8 cellular contexts compared by ENCODE assay signal in the genomic region with DNA sequence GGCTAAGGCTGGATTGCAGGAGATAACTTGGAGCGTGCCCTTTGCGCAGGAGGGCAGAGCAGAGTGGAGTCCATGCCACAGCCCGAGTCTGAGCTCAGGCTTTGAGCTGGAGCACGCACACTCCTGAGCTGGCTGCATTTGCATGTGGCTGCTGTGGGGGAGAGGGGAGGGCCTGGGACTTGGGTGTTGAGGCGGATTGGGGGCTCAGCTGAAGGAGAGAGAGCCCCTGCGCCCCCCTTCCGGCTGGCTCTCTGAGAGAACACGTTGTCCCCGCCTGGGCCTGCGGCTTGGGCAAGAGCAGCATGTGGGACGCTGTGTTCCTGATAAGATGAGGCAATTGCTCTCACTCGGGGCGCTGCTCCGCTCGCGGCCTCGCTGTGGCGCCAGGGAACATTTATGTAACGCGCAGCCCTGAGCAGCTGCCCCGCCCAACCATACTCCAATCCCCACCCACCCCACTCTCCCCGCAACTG. TPM values are rescaled to one million over a fixed set of nuclear protein-coding genes. Genes with fewer than 3 reads are reported as not detected.
DNase-seq lines count a peak whose midpoint lies in the region; ATAC-seq and TF ChIP-seq lines count a peak whose summit lies in the region.

No MANE protein-coding gene starts in this region.

- H3K4me3 ChIP-seq in DOHH2 (ENCODE audit: low read length) (peak overlapping the region; percentile 75), HCT116 (replicated peaks in 1 of 2; ENCODE audit: low read depth in 1 of 2, low read length in 2 of 2) (no peak overlapping the region), esophagus muscularis mucosa (peak overlapping the region; percentile 48 to 56 (median 53))

- no peak for DNase-seq in HCT116 (ENCODE audit: low read depth, low spot score)
- DNase-seq in NCI-H69 (lab: John Stamatoyannopoulos, UW): peak; percentile 88
- peak; percentile 75 for DNase-seq in activated T-cell treated with anti-CD3 and anti-CD28 coated beads, Interleukin-2, amount 50 U/mL, for 4 hours
- peak; percentile 99 for DNase-seq in esophagus muscularis mucosa (ENCODE audit: extremely low spot score)
- DNase-seq in natural killer cell treated with Interleukin-12 subunit alpha and Interleukin-12 subunit beta and Interleukin-15 and Interleukin-18, amount 100 ng/mL, for 72 hours (ENCODE audit: low spot score): peak; percentile 86
- DNase-seq in stimulated activated naive CD4-positive, alpha-beta T cell (lab: John Stamatoyannopoulos, UW): peak; percentile 60 to 79 (median 69)
- no peak for DNase-seq in NCI-H446 (lab: John Stamatoyannopoulos, UW)

- H3K4me3 Mint-ChIP-seq in activated T-cell treated with anti-CD3 and anti-CD28 coated beads, Interleukin-2, amount 50 U/mL, for 4 hours: peak overlapping the region; percentile 76
- H3K4me3 Mint-ChIP-seq in natural killer cell treated with Interleukin-12 subunit alpha and Interleukin-12 subunit beta and Interleukin-15 and Interleukin-18, amount 100 ng/mL, for 72 hours: peak overlapping the region; percentile 89

- H3K4me1 ChIP-seq in DOHH2 (ENCODE audit: control insufficient read depth, low read length) (peaks cover 90% of the 10 kb centered on the region), HCT116 (ENCODE audit: control insufficient read depth in 1 of 2, insufficient read depth in 2 of 2, low read length in 2 of 2) (peaks cover 3 to 7% of the 10 kb centered on the region in 2 experiments; a peak in 2 of 4 replicates), esophagus muscularis mucosa (peaks cover 83 to 94% (median 92%) of the 10 kb centered on the region in 4 donors)

- no peak for TF ChIP-seq RAD21 in HCT116 (IDR thresholded peaks at IDR 0.05; ENCODE audit: low read depth)

- peak; percentile 57 for TF ChIP-seq CTCF in DOHH2 (IDR thresholded peaks at IDR 0.05; ENCODE audit: low read depth, low read length, poor library complexity, severe bottlenecking)
- TF ChIP-seq CTCF in HCT116 (IDR thresholded peaks at IDR 0.05 in 2 of 3, conservative IDR thresholded peaks at IDR 0.05 in 1 of 3; ENCODE audit: borderline replicate concordance in 1 of 3, insufficient read depth in 1 of 3, low read depth in 2 of 3, low read length in 2 of 3): no peak
- peak in 2 of 3 experiments; percentile 44 to 56 for TF ChIP-seq CTCF in esophagus muscularis mucosa (IDR thresholded peaks at IDR 0.05)

- no peak overlapping the region for H3K9ac ChIP-seq in HCT116 (ENCODE audit: low read length)

- 18% methylated on average over 18 of the region's 22 CpGs for WGBS in esophagus muscularis mucosa

- H3K9me2 ChIP-seq in DOHH2 (replicated peaks; ENCODE audit: control insufficient read depth, low read length) (no peaks in the 10 kb centered on the region), HCT116 (ENCODE audit: insufficient read depth) (no peaks in the 10 kb centered on the region)

- H3K36me3 ChIP-seq in DOHH2 (ENCODE audit: control insufficient read depth, low read length) (peaks cover 33% of the 10 kb centered on the region), HCT116 (ENCODE audit: control insufficient read depth in 1 of 2, insufficient read depth in 2 of 2, low read length in 2 of 2) (no peaks in the 10 kb centered on the region), esophagus muscularis mucosa (no peaks in the 10 kb centered on the region)

- no peak overlapping the region for H2AFZ ChIP-seq in HCT116 (ENCODE audit: low read depth, low read length, poor library complexity, severe bottlenecking)

- H3K4me2 ChIP-seq in DOHH2 (ENCODE audit: low read length) (peak overlapping the region; percentile 91), HCT116 (ENCODE audit: low read length) (no peak overlapping the region)

- ATAC-seq in HCT116: peak; percentile 71
- peak; percentile 76 to 79 for ATAC-seq in activated T-cell treated with anti-CD3 and anti-CD28 coated beads, Interleukin-2, amount 50 U/mL, for 4 hours
- peak; percentile 80 to 87 for ATAC-seq in natural killer cell treated with Interleukin-12 subunit alpha and Interleukin-12 subunit beta and Interleukin-15 and Interleukin-18, amount 100 ng/mL, for 72 hours

- peaks cover 6% of the 10 kb centered on the region for H3K9me3 Mint-ChIP-seq in activated T-cell treated with anti-CD3 and anti-CD28 coated beads, Interleukin-2, amount 50 U/mL, for 4 hours
- no peaks in the 10 kb centered on the region for H3K9me3 Mint-ChIP-seq in natural killer cell treated with Interleukin-12 subunit alpha and Interleukin-12 subunit beta and Interleukin-15 and Interleukin-18, amount 100 ng/mL, for 72 hours

- H3F3A ChIP-seq in DOHH2 (ENCODE audit: control insufficient read depth, insufficient read depth): peaks cover 29% of the 10 kb centered on the region

- H4K20me1 ChIP-seq in DOHH2 (ENCODE audit: control insufficient read depth, insufficient read depth, low read depth, low read length): 0 out of 2 replicates have a peak, but pooled peaks cover under 1% of the 10 kb centered on the region
- no peaks in the 10 kb centered on the region; the same call in 1 of the 2 replicates for H4K20me1 ChIP-seq in HCT116 (ENCODE audit: insufficient read depth)

- H3K36me3 Mint-ChIP-seq in activated T-cell treated with anti-CD3 and anti-CD28 coated beads, Interleukin-2, amount 50 U/mL, for 4 hours (ENCODE audit: insufficient read depth): peaks cover 4% of the 10 kb centered on the region
- H3K36me3 Mint-ChIP-seq in natural killer cell treated with Interleukin-12 subunit alpha and Interleukin-12 subunit beta and Interleukin-15 and Interleukin-18, amount 100 ng/mL, for 72 hours: peaks cover 7% of the 10 kb centered on the region

- no peaks in the 10 kb centered on the region for H3K27me3 ChIP-seq in DOHH2 (ENCODE audit: control insufficient read depth, low read length)
- no peaks in the 10 kb centered on the region for H3K27me3 ChIP-seq in HCT116 (ENCODE audit: insufficient read depth, low read length)
- no peaks in the 10 kb centered on the region for H3K27me3 ChIP-seq in esophagus muscularis mucosa

- peaks cover 97% of the 10 kb centered on the region for H3K4me1 Mint-ChIP-seq in activated T-cell treated with anti-CD3 and anti-CD28 coated beads, Interleukin-2, amount 50 U/mL, for 4 hours (ENCODE audit: low read depth)
- H3K4me1 Mint-ChIP-seq in natural killer cell treated with Interleukin-12 subunit alpha and Interleukin-12 subunit beta and Interleukin-15 and Interleukin-18, amount 100 ng/mL, for 72 hours (ENCODE audit: low read depth in 2 of 2): peaks cover 91 to 99% of the 10 kb centered on the region in 2 donors

- no peak for TF ChIP-seq POLR2A in HCT116 (IDR thresholded peaks at IDR 0.05; ENCODE audit: borderline replicate concordance, extremely low read depth, insufficient read depth, insufficient read length)
- no peak for TF ChIP-seq POLR2A in esophagus muscularis mucosa (IDR thresholded peaks at IDR 0.05; ENCODE audit: low read depth)

- CTCF ChIA-PET in HCT116 (lab: Charles Lee): no interaction called here

- intact Hi-C loops in HCT116 (cut with micrococcal nuclease) (loop anchor here (10.0 kb wide), 1 partner anchor 119 kb away; no protein-coding TSS in a partner anchor), esophagus muscularis mucosa (cut with DNase I) (loop anchor here (2.0 to 5.0 kb wide), 4 partner anchors 25 to 123 kb away; no protein-coding TSS in a partner anchor)

- H3K9me3 ChIP-seq in DOHH2 (ENCODE audit: control insufficient read depth, insufficient read depth, low read length): no peaks in the 10 kb centered on the region
- H3K9me3 ChIP-seq in HCT116 (ENCODE audit: control insufficient read depth in 1 of 2, insufficient read depth in 1 of 2, low read depth in 1 of 2, low read length in 2 of 2): 0 out of 4 replicates have a peak, but pooled peaks cover 0 to 3% of the 10 kb centered on the region in 2 experiments
- H3K9me3 ChIP-seq in esophagus muscularis mucosa: no peaks in the 10 kb centered on the region

- RAD21 ChIA-PET in HCT116 (lab: Charles Lee; ENCODE audit: low non-redundant PET in 1 of 2, low total read pairs in 2 of 2, uncharacterized antibody in 2 of 2, unreplicated experiment in 2 of 2): interaction anchor here in 1 of 2 experiments (0.7 kb wide), 1 partner anchor 150 kb away, joined by 3 read pairs; no protein-coding TSS in a partner anchor

- POLR2A ChIA-PET in HCT116 (lab: Charles Lee): no interaction called here

- peak; percentile 100 for TF ChIP-seq EP300 in esophagus muscularis mucosa (IDR thresholded peaks at IDR 0.05)

- H3K79me2 ChIP-seq in DOHH2 (ENCODE audit: control insufficient read depth, low read length): peaks cover 94% of the 10 kb centered on the region
- peaks cover 30% of the 10 kb centered on the region; the same call in 1 of the 2 replicates for H3K79me2 ChIP-seq in HCT116 (ENCODE audit: insufficient read depth, low read length)

- H3K27ac Mint-ChIP-seq in natural killer cell treated with Interleukin-12 subunit alpha and Interleukin-12 subunit beta and Interleukin-15 and Interleukin-18, amount 100 ng/mL, for 72 hours: peak overlapping the region; percentile 83 to 99

- H3K27ac ChIP-seq in DOHH2 (ENCODE audit: low read depth, low read length): peak overlapping the region; percentile 99
- H3K27ac ChIP-seq in HCT116 (ENCODE audit: low read depth, low read length): no peak overlapping the region
- H3K27ac ChIP-seq in esophagus muscularis mucosa (replicated peaks in 1 of 4): peak overlapping the region; percentile 92 to 93 (median 92)

- BruUV-seq in HCT116 (replicated peaks; lab: Mats Ljungman, UMichigan): no TSS peak

- H3K27me3 Mint-ChIP-seq in activated T-cell treated with anti-CD3 and anti-CD28 coated beads, Interleukin-2, amount 50 U/mL, for 4 hours (ENCODE audit: low read depth): no peaks in the 10 kb centered on the region
- H3K27me3 Mint-ChIP-seq in natural killer cell treated with Interleukin-12 subunit alpha and Interleukin-12 subunit beta and Interleukin-15 and Interleukin-18, amount 100 ng/mL, for 72 hours: no peaks in the 10 kb centered on the region

TF ChIP-seq in HCT116, 20 proteins besides CTCF, POLR2A, EP300 and RAD21 (continues in another document):
- no peak for TF ChIP-seq SRF (IDR thresholded peaks at IDR 0.05; ENCODE audit: low read depth)
- TF ChIP-seq, protein P1, sequence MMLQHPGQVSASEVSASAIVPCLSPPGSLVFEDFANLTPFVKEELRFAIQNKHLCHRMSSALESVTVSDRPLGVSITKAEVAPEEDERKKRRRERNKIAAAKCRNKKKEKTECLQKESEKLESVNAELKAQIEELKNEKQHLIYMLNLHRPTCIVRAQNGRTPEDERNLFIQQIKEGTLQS (IDR thresholded peaks at IDR 0.05): no peak
- TF ChIP-seq, protein P2, sequence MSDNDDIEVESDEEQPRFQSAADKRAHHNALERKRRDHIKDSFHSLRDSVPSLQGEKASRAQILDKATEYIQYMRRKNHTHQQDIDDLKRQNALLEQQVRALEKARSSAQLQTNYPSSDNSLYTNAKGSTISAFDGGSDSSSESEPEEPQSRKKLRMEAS (IDR thresholded peaks at IDR 0.05): no peak
- TF ChIP-seq YY1 (IDR thresholded peaks at IDR 0.05; ENCODE audit: extremely low read depth, insufficient replicate concordance, low read depth, low read length): no peak
- no peak for TF ChIP-seq EZH2 (IDR thresholded peaks at IDR 0.05)

RNA-seq across cellular contexts. Expression of a gene that starts 39.1 kb away (rescaled TPM):
- 60.1 TPM for total RNA-seq in HCT116 (2021; ENCODE audit: unreplicated experiment)
- 24.0 and 25.9 TPM in 2 replicates for polyA plus RNA-seq in HCT116 (2012)
- 10 to 100 TPM; 75.0 to 82.8 (median 81.8) TPM for total RNA-seq in activated T-cell treated with anti-CD3 and anti-CD28 coated beads, Interleukin-2, amount 50 U/mL, for 4 hours
- 100 to 1,000 TPM in 1 of 4 donors, 10 to 100 TPM in 3; 57.3 to 109 (median 74.2) TPM for total RNA-seq in esophagus muscularis mucosa
- 100 to 1,000 TPM in 1 of 2 donors, 10 to 100 TPM in 1; 95.1 to 153 TPM for total RNA-seq in natural killer cell treated with Interleukin-12 subunit alpha and Interleukin-12 subunit beta and Interleukin-15 and Interleukin-18, amount 100 ng/mL, for 72 hours

Comparison
In these comparisons a context has a peak if more than half of its experiments do, and no peak if none do; other contexts are left out.
1. H3K4me3 ChIP-seq: peak in DOHH2 (single experiment) and esophagus muscularis mucosa (4 of 4); none in HCT116 (0 of 2).
2. CTCF ChIP-seq: peak in DOHH2 (single experiment) and esophagus muscularis mucosa (2 of 3); none in HCT116 (0 of 3).
3. DNase-seq: peak in NCI-H69 (single experiment), activated T-cell treated with anti-CD3 and anti-CD28 coated beads, Interleukin-2, amount 50 U/mL, for 4 hours (single experiment), esophagus muscularis mucosa (single experiment), natural killer cell treated with Interleukin-12 subunit alpha and Interleukin-12 subunit beta and Interleukin-15 and Interleukin-18, amount 100 ng/mL, for 72 hours (single experiment) and stimulated activated naive CD4-positive, alpha-beta T cell (6 of 6); none in HCT116 (single experiment) and NCI-H446 (0 of 2).
4. Peak in every context shown above with its lines, with median percentiles within 50 percentile points of each other: ATAC-seq.